In the genomic region with DNA sequence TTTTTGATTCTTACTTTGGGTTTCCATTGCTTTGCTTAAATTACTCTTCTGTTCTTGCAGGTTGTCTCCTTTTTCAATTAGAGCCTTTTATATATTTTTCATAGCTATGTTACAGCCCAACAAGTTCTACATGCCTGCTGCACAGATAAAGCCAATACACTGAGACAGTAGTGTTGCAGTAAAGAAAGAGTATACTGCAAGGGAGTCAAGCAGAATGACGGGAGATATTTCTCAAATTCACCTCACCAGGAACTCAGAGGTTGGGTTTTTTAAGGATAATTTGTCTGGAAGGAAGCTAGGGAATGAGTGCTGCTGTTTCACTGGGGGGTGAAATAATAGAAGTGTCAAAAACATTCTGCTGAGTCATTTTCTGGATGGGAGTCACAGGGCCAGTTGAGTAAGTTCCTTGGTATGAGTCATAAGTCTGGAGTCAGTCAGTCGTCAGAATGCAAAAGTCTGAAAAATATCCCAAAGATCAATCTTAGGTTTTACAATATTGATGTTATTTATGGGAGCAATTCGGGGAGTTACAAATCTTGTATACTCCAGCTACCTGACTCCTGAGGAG, we compare ENCODE assay signal across 14 cellular contexts.
DNase-seq lines count a peak whose midpoint lies in the region; ATAC-seq, FAIRE-seq and TF ChIP-seq lines count a peak whose summit lies in the region.
"Had no signal": no experiment of that assay in that cellular context is flagged by ENCODE, and none has a peak within 500 bp of the region (broad histone marks: within the 10 kb centered on the region; RNA-seq: fewer than 3 reads in every experiment).

No MANE protein-coding gene starts in this region.

- CTCF ChIA-PET in RWPE1 (lab: Yijun Ruan, JAX), result no interaction called here

- POLR2A ChIA-PET in RWPE1 (lab: Yijun Ruan, JAX; ENCODE audit: low non-redundant PET), result no interaction called here

- H3K4me3 ChIP-seq in fibroblast of mammary gland (ENCODE audit: control insufficient read depth, low read depth, low read length), result no peak overlapping the region
- H3K4me3 ChIP-seq: esophagus squamous epithelium, GM23338, thyroid gland had no signal

- no peak for FAIRE-seq in urothelium cell line (lab: Jason Lieb, UNC)

- ATAC-seq in HG02798 (IDR thresholded peaks at IDR 0.05; ENCODE audit: poor library complexity, unreplicated experiment), result no peak
- ATAC-seq: GM23338 had no signal

- no peak for TF ChIP-seq CTCF in RWPE1 (conservative IDR thresholded peaks at IDR 0.05; ENCODE audit: low read depth)
- no peak for TF ChIP-seq CTCF in fibroblast of mammary gland (conservative IDR thresholded peaks at IDR 0.05; ENCODE audit: control insufficient read depth, insufficient read depth, low read depth, low read length)

- H3K27ac ChIP-seq in RWPE1, result no peak overlapping the region
- H3K27ac ChIP-seq: esophagus squamous epithelium, parathyroid adenoma, thyroid gland had no signal

- peak; percentile 39 for DNase-seq in SIG-M5 treated with dmso at 0.1 percent for 504 hours (lab: John Stamatoyannopoulos, UW; ENCODE audit: unreplicated experiment)
- no peak for DNase-seq in SIG-M5 (lab: John Stamatoyannopoulos, UW)
- peak; percentile 69 for DNase-seq in RWPE1 (ENCODE audit: low spot score)
- DNase-seq in fibroblast of mammary gland (ENCODE audit: low read depth), result peak; percentile 97
- peak; percentile 80 for DNase-seq in urothelium cell line (ENCODE audit: low spot score)
- DNase-seq in SHP77 (lab: John Stamatoyannopoulos, UW), result no peak
- no peak for DNase-seq in activated CD4-positive, alpha-beta T cell treated with anti-CD3 and anti-CD28 coated beads for 4 hours
- DNase-seq: 8988T, esophagus squamous epithelium, NCI-H1694, thyroid gland had no signal

Comparison
In these comparisons a context has a peak if more than half of its experiments do, and no peak if none do; other contexts are left out.
1. DNase-seq: peak in SIG-M5 treated with dmso at 0.1 percent for 504 hours (single experiment), RWPE1 (single experiment), fibroblast of mammary gland (single experiment) and urothelium cell line (single experiment); none in SIG-M5 (single experiment), SHP77 (0 of 2) and activated CD4-positive, alpha-beta T cell treated with anti-CD3 and anti-CD28 coated beads for 4 hours (0 of 2).